ENCODE assay signal across 25 cellular contexts in genomic region chr1:219430419-219430818, GRCh38.
DNase-seq lines count a peak whose midpoint lies in the region; ATAC-seq, FAIRE-seq and TF ChIP-seq lines count a peak whose summit lies in the region.
"Had no signal": no experiment of that assay in that cellular context is flagged by ENCODE, and none has a peak within 500 bp of the region (broad histone marks: within the 10 kb centered on the region; RNA-seq: fewer than 3 reads in every experiment).

No MANE protein-coding gene starts in this region.

- H2AFZ ChIP-seq in astrocyte (ENCODE audit: low read depth, low read length) (no peak overlapping the region), mesenchymal stem cell (ENCODE audit: low read depth, low read length) (no peak overlapping the region)
- H2AFZ ChIP-seq: GM23248 had no signal

- H3K27ac ChIP-seq in SJCRH30 (no peak overlapping the region), astrocyte (ENCODE audit: low read depth, low read length) (no peak overlapping the region), mesenchymal stem cell (ENCODE audit: low read length, poor library complexity, severe bottlenecking) (no peak overlapping the region), body of pancreas (no peak overlapping the region)
- H3K27ac ChIP-seq: GM23248, HL-60 had no signal

- no peaks in the 10 kb centered on the region for H4K20me1 ChIP-seq in astrocyte (ENCODE audit: insufficient read depth, low read length)

- POLR2A ChIA-PET in WTC11 (lab: Charles Lee): no interaction called here

- H3K18ac ChIP-seq in mesenchymal stem cell (ENCODE audit: low read depth in 1 of 2, low read length in 2 of 2): no peak overlapping the region

- H3K36me3 Mint-ChIP-seq in astrocyte (ENCODE audit: low read depth, unreplicated experiment) (no peaks in the 10 kb centered on the region), WTC11 (no peaks in the 10 kb centered on the region)
- H3K36me3 Mint-ChIP-seq: CD4-positive, CD25-positive, alpha-beta regulatory T cell; CD8-positive, alpha-beta memory T cell had no signal

- 50% methylated on average over 1 of the region's 1 CpG for WGBS in mesenchymal stem cell
- WGBS in body of pancreas, 2 donors: 90 to 91% methylated on average over 1 of the region's 1 CpG

- TF ChIP-seq CTCF in astrocyte (IDR thresholded peaks at IDR 0.05; ENCODE audit: insufficient read depth, low read depth, low read length): no peak
- TF ChIP-seq CTCF in WTC11 (IDR thresholded peaks at IDR 0.05): no peak
- no peak for TF ChIP-seq CTCF in body of pancreas (IDR thresholded peaks at IDR 0.05)

- no peak for FAIRE-seq in astrocyte (lab: Jason Lieb, UNC)
- FAIRE-seq: A204.1, G401.6, GM12892, GM18507 had no signal

- H3K27me3 ChIP-seq in SJCRH30: no peaks in the 10 kb centered on the region
- H3K27me3 ChIP-seq in astrocyte (ENCODE audit: insufficient read depth, low read length): no peaks in the 10 kb centered on the region
- H3K27me3 ChIP-seq in mesenchymal stem cell (ENCODE audit: control insufficient read depth in 1 of 2, insufficient read depth in 1 of 2, low read length in 2 of 2): no peaks in the 10 kb centered on the region
- no peaks in the 10 kb centered on the region for H3K27me3 ChIP-seq in body of pancreas
- H3K27me3 ChIP-seq: BE2C had no signal

- no peaks in the 10 kb centered on the region for H3K27me3 Mint-ChIP-seq in astrocyte (ENCODE audit: low read depth, unreplicated experiment)
- no peaks in the 10 kb centered on the region for H3K27me3 Mint-ChIP-seq in WTC11 (ENCODE audit: low read depth)
- H3K27me3 Mint-ChIP-seq: CD4-positive, CD25-positive, alpha-beta regulatory T cell; CD8-positive, alpha-beta memory T cell had no signal

- no peak overlapping the region for H2BK5ac ChIP-seq in mesenchymal stem cell (ENCODE audit: low read depth, low read length, poor library complexity, severe bottlenecking)

- H3K14ac ChIP-seq in mesenchymal stem cell (ENCODE audit: low read length in 2 of 2): no peak overlapping the region

- no peaks in the 10 kb centered on the region for H3K79me2 ChIP-seq in astrocyte (ENCODE audit: insufficient read depth, low read length)

- no peak overlapping the region for H2BK120ac ChIP-seq in mesenchymal stem cell (ENCODE audit: low read depth, low read length)

- no peak overlapping the region for H4K8ac ChIP-seq in mesenchymal stem cell (ENCODE audit: low read length)

- DNase-seq in EH (ENCODE audit: low read depth) (peak; percentile 35), SJCRH30 (peak; percentile 40 to 69), astrocyte (ENCODE audit: low read depth) (peak; percentile 83), mesenchymal stem cell (peak; percentile 42), WTC11 (ENCODE audit: low spot score) (no peak), amygdala (lab: John Stamatoyannopoulos, UW) (no peak), HuH-7.5 (ENCODE audit: low spot score) (no peak), body of pancreas (no peak)
- DNase-seq: ACHN; BE2C; C1 segment of cervical spinal cord; CD4-positive, CD25-positive, alpha-beta regulatory T cell; CD8-positive, alpha-beta memory T cell; COR-L47; DMS 273 treated with DMSO at 0.1 percent for 48 hours; DMS53; DND-41; GM23248; IMR-90 had no signal

- H3K4me3 ChIP-seq in SJCRH30 (no peak overlapping the region), astrocyte (ENCODE audit: insufficient read depth, low read depth, low read length) (no peak overlapping the region), mesenchymal stem cell (ENCODE audit: insufficient read depth in 1 of 2, low read depth in 1 of 2, low read length in 2 of 2) (no peak overlapping the region), body of pancreas (no peak overlapping the region)
- H3K4me3 ChIP-seq: GM23248, HAP-1 had no signal

- H2AK5ac ChIP-seq in mesenchymal stem cell (ENCODE audit: low read length, severe bottlenecking): no peak overlapping the region

- peaks cover 44% of the 10 kb centered on the region for H3K4me1 ChIP-seq in SJCRH30
- no peaks in the 10 kb centered on the region for H3K4me1 ChIP-seq in astrocyte (ENCODE audit: insufficient read depth, low read length)
- H3K4me1 ChIP-seq in mesenchymal stem cell (ENCODE audit: control insufficient read depth, insufficient read depth, low read depth, low read length): peaks cover 4% of the 10 kb centered on the region
- peaks cover 28% of the 10 kb centered on the region for H3K4me1 ChIP-seq in body of pancreas
- H3K4me1 ChIP-seq: BE2C had no signal

- H3K9me3 ChIP-seq in SJCRH30 (replicated peaks) (no peaks in the 10 kb centered on the region), astrocyte (ENCODE audit: insufficient read depth, low read depth, low read length) (no peaks in the 10 kb centered on the region), mesenchymal stem cell (ENCODE audit: control insufficient read depth, low read length) (no peaks in the 10 kb centered on the region), body of pancreas (no peaks in the 10 kb centered on the region)
- H3K9me3 ChIP-seq: BE2C, HAP-1 had no signal

- no peaks in the 10 kb centered on the region for H3K79me1 ChIP-seq in mesenchymal stem cell (replicated peaks; ENCODE audit: low read length, poor library complexity, severe bottlenecking)

- H3K23ac ChIP-seq in mesenchymal stem cell (ENCODE audit: low read length in 2 of 2): no peak overlapping the region

- ATAC-seq in WTC11 (no peak), body of pancreas (no peak)

- H3K4ac ChIP-seq in mesenchymal stem cell (ENCODE audit: low read depth in 1 of 2, low read length in 2 of 2): no peak overlapping the region

- H3K36me3 ChIP-seq in SJCRH30 (no peaks in the 10 kb centered on the region), astrocyte (ENCODE audit: insufficient read depth, low read length) (no peaks in the 10 kb centered on the region), mesenchymal stem cell (ENCODE audit: control insufficient read depth in 1 of 2, insufficient read depth in 2 of 2, low read depth in 1 of 2, low read length in 2 of 2) (peaks cover 0 to 69% of the 10 kb centered on the region in 2 experiments), body of pancreas (replicated peaks in 1 of 2; ENCODE audit: insufficient read depth in 1 of 2, low read depth in 2 of 2) (no peaks in the 10 kb centered on the region)
- H3K36me3 ChIP-seq: BE2C, HAP-1 had no signal

- no peak overlapping the region for H4K91ac ChIP-seq in mesenchymal stem cell (ENCODE audit: low read length)

- TF ChIP-seq POLR2A in body of pancreas (IDR thresholded peaks at IDR 0.05): no peak

- no peak overlapping the region for H3K4me3 Mint-ChIP-seq in astrocyte (ENCODE audit: unreplicated experiment)
- H3K4me3 Mint-ChIP-seq in WTC11: no peak overlapping the region
- H3K4me3 Mint-ChIP-seq: CD4-positive, CD25-positive, alpha-beta regulatory T cell; CD8-positive, alpha-beta memory T cell had no signal

- no peak overlapping the region for H2BK15ac ChIP-seq in mesenchymal stem cell (ENCODE audit: low read depth, poor library complexity, severe bottlenecking)

- H3K9ac ChIP-seq in astrocyte (ENCODE audit: low read length) (no peak overlapping the region), mesenchymal stem cell (ENCODE audit: low read length) (no peak overlapping the region)
- H3K9ac ChIP-seq: GM23248 had no signal

- H3K4me2 ChIP-seq in astrocyte (ENCODE audit: low read length) (no peak overlapping the region), mesenchymal stem cell (ENCODE audit: low read length, poor library complexity, severe bottlenecking) (no peak overlapping the region)

- peaks cover 3% of the 10 kb centered on the region for H3K4me1 Mint-ChIP-seq in astrocyte (ENCODE audit: low read depth, unreplicated experiment)
- H3K4me1 Mint-ChIP-seq in WTC11: peaks cover 35% of the 10 kb centered on the region
- H3K4me1 Mint-ChIP-seq: CD4-positive, CD25-positive, alpha-beta regulatory T cell; CD8-positive, alpha-beta memory T cell had no signal

- H2BK12ac ChIP-seq in mesenchymal stem cell (ENCODE audit: low read length in 2 of 2): no peak overlapping the region

- intact Hi-C loops in body of pancreas (cut with DNase I): no loop called here

- H3K27ac Mint-ChIP-seq in astrocyte (ENCODE audit: unreplicated experiment) (no peak overlapping the region), WTC11 (no peak overlapping the region)
- H3K27ac Mint-ChIP-seq: CD4-positive, CD25-positive, alpha-beta regulatory T cell; CD8-positive, alpha-beta memory T cell had no signal

- CTCF ChIA-PET in WTC11 (lab: Charles Lee): no interaction called here

- no peaks in the 10 kb centered on the region for H3K9me3 Mint-ChIP-seq in astrocyte (ENCODE audit: unreplicated experiment)
- no peaks in the 10 kb centered on the region for H3K9me3 Mint-ChIP-seq in WTC11

TF ChIP-seq in WTC11, 78 proteins besides CTCF, POLR2A, EP300 and RAD21:
- TF ChIP-seq ZNF416 (CRISPR knock-in tag; IDR thresholded peaks at IDR 0.05): no peak
- TF ChIP-seq, protein P1, sequence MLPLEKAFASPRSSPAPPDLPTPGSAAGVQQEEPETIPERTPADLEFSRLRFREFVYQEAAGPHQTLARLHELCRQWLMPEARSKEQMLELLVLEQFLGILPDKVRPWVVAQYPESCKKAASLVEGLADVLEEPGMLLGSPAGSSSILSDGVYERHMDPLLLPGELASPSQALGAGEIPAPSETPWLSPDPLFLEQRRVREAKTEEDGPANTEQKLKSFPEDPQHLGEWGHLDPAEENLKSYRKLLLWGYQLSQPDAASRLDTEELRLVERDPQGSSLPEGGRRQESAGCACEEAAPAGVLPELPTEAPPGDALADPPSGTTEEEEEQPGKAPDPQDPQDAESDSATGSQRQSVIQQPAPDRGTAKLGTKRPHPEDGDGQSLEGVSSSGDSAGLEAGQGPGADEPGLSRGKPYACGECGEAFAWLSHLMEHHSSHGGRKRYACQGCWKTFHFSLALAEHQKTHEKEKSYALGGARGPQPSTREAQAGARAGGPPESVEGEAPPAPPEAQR (CRISPR knock-in tag; IDR thresholded peaks at IDR 0.05): no peak
- no peak for TF ChIP-seq ELF4 (CRISPR knock-in tag; IDR thresholded peaks at IDR 0.05; ENCODE audit: low read depth)
- TF ChIP-seq ZMAT4 (CRISPR knock-in tag; IDR thresholded peaks at IDR 0.05): no peak

Comparison
In these comparisons a context has a peak if more than half of its experiments do, and no peak if none do; other contexts are left out.
1. DNase-seq: peak in EH (single experiment), SJCRH30 (2 of 2), astrocyte (single experiment) and mesenchymal stem cell (single experiment); none in WTC11 (single experiment), amygdala (0 of 56), HuH-7.5 (single experiment) and body of pancreas (0 of 4).